Comparison of ENCODE assay signal across 20 cellular contexts in genomic region chr9:89460551-89460950, GRCh38. TPM values are rescaled to one million over a fixed set of nuclear protein-coding genes. Genes with fewer than 3 reads are reported as not detected.
DNase-seq lines count a peak whose midpoint lies in the region; ATAC-seq and TF ChIP-seq lines count a peak whose summit lies in the region.
"Had no signal": no experiment of that assay in that cellular context is flagged by ENCODE, and none has a peak within 500 bp of the region (broad histone marks: within the 10 kb centered on the region; RNA-seq: fewer than 3 reads in every experiment).

No MANE protein-coding gene starts in this region.

- H3K36me3 ChIP-seq in neuronal stem cell (replicated peaks in 1 of 2; ENCODE audit: control insufficient read depth in 2 of 2, insufficient read depth in 2 of 2, low read length in 2 of 2): no peaks in the 10 kb centered on the region
- H3K36me3 ChIP-seq: thoracic aorta had no signal

- H3K9ac ChIP-seq in H9 (ENCODE audit: extremely low read depth, insufficient read length, low read length) (no peak overlapping the region), neuronal stem cell (ENCODE audit: low read depth, low read length, poor library complexity) (no peak overlapping the region)

- peak overlapping the region; percentile 81 for H3K27ac Mint-ChIP-seq in T-helper 1 cell treated with Interleukin-12 subunit alpha and Interleukin-12 subunit beta and Interleukin-4 antibody, amounts not matched to agents 30 μg/mL and 1 μg/mL, for 36 hours
- H3K27ac Mint-ChIP-seq in H9: peak overlapping the region in 2 of 3 experiments; percentile 9 to 80; a peak in 3 of 7 replicates
- H3K27ac Mint-ChIP-seq: progenitor cell of endocrine pancreas had no signal

- H2AK5ac ChIP-seq in H9 (ENCODE audit: insufficient read length, low read length): no peak overlapping the region
- no peak overlapping the region for H2AK5ac ChIP-seq in neuronal stem cell (ENCODE audit: low read depth, low read length)

- H3K4me1 Mint-ChIP-seq in T-helper 1 cell treated with Interleukin-12 subunit alpha and Interleukin-12 subunit beta and Interleukin-4 antibody, amounts not matched to agents 30 μg/mL and 1 μg/mL, for 36 hours (ENCODE audit: low read depth): peaks cover 94% of the 10 kb centered on the region
- peaks cover 52 to 66% of the 10 kb centered on the region in 2 experiments for H3K4me1 Mint-ChIP-seq in H9

- H2BK20ac ChIP-seq in H9 (ENCODE audit: low read depth, low read length, poor library complexity, severe bottlenecking): no peak overlapping the region

- H4K8ac ChIP-seq in H9 (replicated peaks; ENCODE audit: insufficient read length, low read depth, low read length) (no peak overlapping the region), neuronal stem cell (ENCODE audit: low read depth, low read length) (no peak overlapping the region)

- no peaks in the 10 kb centered on the region for H3K23me2 ChIP-seq in H9 (ENCODE audit: insufficient read length, low read depth, low read length, poor library complexity, severe bottlenecking)

- H2AFZ ChIP-seq in H9 (ENCODE audit: low read length): no peak overlapping the region
- H2AFZ ChIP-seq in neuronal stem cell (ENCODE audit: low read length): no peak overlapping the region

- H3K36me3 Mint-ChIP-seq in T-helper 1 cell treated with Interleukin-12 subunit alpha and Interleukin-12 subunit beta and Interleukin-4 antibody, amounts not matched to agents 30 μg/mL and 1 μg/mL, for 36 hours (ENCODE audit: low read depth): peaks cover 68% of the 10 kb centered on the region
- peaks cover 3 to 27% (median 4%) of the 10 kb centered on the region in 3 experiments; a peak in 6 of 7 replicates for H3K36me3 Mint-ChIP-seq in H9 (ENCODE audit: insufficient read depth in 1 of 3, low read depth in 3 of 3)
- H3K36me3 Mint-ChIP-seq: naive B cell had no signal

- no peak for ATAC-seq in GM21576 (IDR thresholded peaks at IDR 0.05; ENCODE audit: unreplicated experiment)
- no peak for ATAC-seq in HG03025 (IDR thresholded peaks at IDR 0.05; ENCODE audit: low FRiP score, unreplicated experiment)

- no peak overlapping the region for H3K4ac ChIP-seq in H9 (ENCODE audit: low read depth, low read length)
- H3K4ac ChIP-seq in neuronal stem cell (ENCODE audit: low read length): no peak overlapping the region

- peaks cover 4% of the 10 kb centered on the region for H4K20me1 ChIP-seq in H9 (ENCODE audit: control insufficient read depth, insufficient read depth, insufficient read length)

- peaks cover 4% of the 10 kb centered on the region; the same call in 1 of the 2 replicates for H3K79me2 ChIP-seq in H9 (ENCODE audit: insufficient read depth, low read length)

- H3K4me1 ChIP-seq in H9 (ENCODE audit: insufficient read depth, low read length) (peaks cover 6% of the 10 kb centered on the region; the same call in 1 of the 2 replicates), neuronal stem cell (ENCODE audit: control insufficient read depth in 2 of 2, insufficient read depth in 1 of 2, low read depth in 1 of 2, low read length in 2 of 2) (peaks cover 0 to 25% of the 10 kb centered on the region in 2 donors)

- no CpG with 5 or more reads among the region's 10 CpGs for WGBS in H9 (ENCODE audit: extremely low coverage, insufficient read length, low lambda C conversion rate)
- WGBS in neuronal stem cell (ENCODE audit: extremely low coverage in 2 of 2, insufficient read length in 2 of 2, insufficient replicate concordance in 1 of 2), 2 donors: no CpG with 5 or more reads among the region's 10 CpGs

- H3K23ac ChIP-seq in H9 (ENCODE audit: insufficient read length, low read depth, low read length) (no peak overlapping the region), neuronal stem cell (ENCODE audit: low read depth, low read length, poor library complexity) (no peak overlapping the region)

- H3K27me3 ChIP-seq in H9 (ENCODE audit: insufficient read depth, low read length): no peaks in the 10 kb centered on the region
- no peaks in the 10 kb centered on the region for H3K27me3 ChIP-seq in neuronal stem cell (ENCODE audit: control insufficient read depth in 3 of 3, insufficient read depth in 3 of 3, low read depth in 1 of 3, low read length in 3 of 3)
- H3K27me3 ChIP-seq: BLaER1 treated with 17β-estradiol and CSF1 and Interleukin-3, amounts not matched to agents 10 nM and 100 nM had no signal

- no peak overlapping the region for H3K56ac ChIP-seq in H9 (ENCODE audit: insufficient read length, low read depth, low read length)

- H2BK12ac ChIP-seq in H9 (ENCODE audit: insufficient read length, low read depth, low read length) (no peak overlapping the region), neuronal stem cell (ENCODE audit: low read length) (no peak overlapping the region)

- DNase-seq in T-helper 1 cell (no peak), H9 (no peak), caudate nucleus (lab: John Stamatoyannopoulos, UW) (no peak), neuronal stem cell (ENCODE audit: low spot score) (no peak), SIG-M5 (lab: John Stamatoyannopoulos, UW) (no peak)
- DNase-seq: activated CD4-positive, CD25-positive, alpha-beta regulatory T cell treated with anti-CD3 and anti-CD28 coated beads, Interleukin-2, amount 50 U/mL, for 72 hours; DMS153; GOT3; naive B cell; NCI-H1436; NCI-H2171 treated with DMSO at 0.1 percent for 48 hours; NCI-H82; T1000 had no signal

- H3K79me1 ChIP-seq in H9 (ENCODE audit: insufficient read depth, low read depth, low read length, poor library complexity, severe bottlenecking) (no peaks in the 10 kb centered on the region), neuronal stem cell (ENCODE audit: low read depth, low read length) (peaks cover 6% of the 10 kb centered on the region)

- H3K9me3 Mint-ChIP-seq in T-helper 1 cell treated with Interleukin-12 subunit alpha and Interleukin-12 subunit beta and Interleukin-4 antibody, amounts not matched to agents 30 μg/mL and 1 μg/mL, for 36 hours: no peaks in the 10 kb centered on the region
- H3K9me3 Mint-ChIP-seq in H9: 0 out of 5 replicates have a peak, but pooled peaks cover 0 to 2% of the 10 kb centered on the region in 2 experiments
- H3K9me3 Mint-ChIP-seq: naive B cell had no signal

- H3K27me3 Mint-ChIP-seq in T-helper 1 cell treated with Interleukin-12 subunit alpha and Interleukin-12 subunit beta and Interleukin-4 antibody, amounts not matched to agents 30 μg/mL and 1 μg/mL, for 36 hours (ENCODE audit: low read depth): no peaks in the 10 kb centered on the region
- H3K27me3 Mint-ChIP-seq in H9 (ENCODE audit: low read depth): no peaks in the 10 kb centered on the region
- H3K27me3 Mint-ChIP-seq: naive B cell, progenitor cell of endocrine pancreas had no signal

- H3K4me3 Mint-ChIP-seq in T-helper 1 cell treated with Interleukin-12 subunit alpha and Interleukin-12 subunit beta and Interleukin-4 antibody, amounts not matched to agents 30 μg/mL and 1 μg/mL, for 36 hours: no peak overlapping the region
- H3K4me3 Mint-ChIP-seq in H9: no peak overlapping the region
- H3K4me3 Mint-ChIP-seq: naive B cell had no signal

- H3K27ac ChIP-seq in H9 (ENCODE audit: insufficient read length, low read depth, low read length) (no peak overlapping the region), caudate nucleus (ENCODE audit: low read depth, low read length) (peak overlapping the region; percentile 24), neuronal stem cell (replicated peaks; ENCODE audit: low read length) (no peak overlapping the region)
- H3K27ac ChIP-seq: 22Rv1, thoracic aorta had no signal

- H2BK5ac ChIP-seq in H9 (ENCODE audit: insufficient read length, low read length): no peak overlapping the region
- H2BK5ac ChIP-seq in neuronal stem cell (ENCODE audit: low read length): no peak overlapping the region

- no peaks in the 10 kb centered on the region for H3K9me3 ChIP-seq in H9 (ENCODE audit: control insufficient read depth, low read depth, low read length)
- no peaks in the 10 kb centered on the region for H3K9me3 ChIP-seq in neuronal stem cell (replicated peaks in 1 of 2; ENCODE audit: control insufficient read depth in 2 of 2, insufficient read depth in 1 of 2, low read depth in 1 of 2, low read length in 2 of 2)
- H3K9me3 ChIP-seq: BLaER1 treated with 17β-estradiol and CSF1 and Interleukin-3, amounts not matched to agents 10 nM and 100 nM; thoracic aorta had no signal

- H3K4me2 ChIP-seq in H9 (ENCODE audit: insufficient read depth, insufficient read length, low read length) (no peak overlapping the region), neuronal stem cell (ENCODE audit: insufficient read depth, low read length, poor library complexity, severe bottlenecking) (no peak overlapping the region)

- TF ChIP-seq CTCF in H9 (conservative IDR thresholded peaks at IDR 0.05): no peak

- H4K5ac ChIP-seq in H9 (ENCODE audit: insufficient read length, low read depth, low read length): no peak overlapping the region

- no peak overlapping the region for H3K4me3 ChIP-seq in neuronal stem cell (ENCODE audit: low read length in 2 of 2)
- H3K4me3 ChIP-seq: BLaER1 treated with 17β-estradiol and CSF1 and Interleukin-3, amounts not matched to agents 10 nM and 100 nM; thoracic aorta had no signal

- H3K18ac ChIP-seq in H9 (ENCODE audit: insufficient read length, low read depth, low read length) (no peak overlapping the region), neuronal stem cell (ENCODE audit: low read length) (peak overlapping the region; percentile 35)

- H2BK15ac ChIP-seq in H9 (ENCODE audit: low read depth, low read length) (no peak overlapping the region), neuronal stem cell (ENCODE audit: low read length) (no peak overlapping the region)

- no peak overlapping the region for H3T11ph ChIP-seq in H9 (ENCODE audit: low read length)

- H4K91ac ChIP-seq in H9 (ENCODE audit: insufficient read length, low read depth, low read length) (no peak overlapping the region), neuronal stem cell (ENCODE audit: low read depth, low read length, poor library complexity) (no peak overlapping the region)

- H3K14ac ChIP-seq in H9 (ENCODE audit: insufficient read depth, low read length) (no peak overlapping the region; the same call in 1 of the 2 replicates), neuronal stem cell (ENCODE audit: low read length) (no peak overlapping the region)

- H2BK120ac ChIP-seq in H9 (ENCODE audit: low read depth, low read length, poor library complexity, severe bottlenecking) (no peak overlapping the region), neuronal stem cell (ENCODE audit: low read depth, low read length) (no peak overlapping the region)

RNA-seq across cellular contexts. Expression of gene SEMA4D, which starts 37.4 kb away (rescaled TPM):
- total RNA-seq in H9 (2021): 41.8 and 47.2 TPM in 2 replicates
- polyA plus RNA-seq in neuronal stem cell (2013, experiment 1 of 2): 23.2 TPM
- 24.3 TPM for polyA plus RNA-seq in neuronal stem cell (2013, experiment 2 of 2)
